ENCODE assay signal across 18 cellular contexts in the genomic region with DNA sequence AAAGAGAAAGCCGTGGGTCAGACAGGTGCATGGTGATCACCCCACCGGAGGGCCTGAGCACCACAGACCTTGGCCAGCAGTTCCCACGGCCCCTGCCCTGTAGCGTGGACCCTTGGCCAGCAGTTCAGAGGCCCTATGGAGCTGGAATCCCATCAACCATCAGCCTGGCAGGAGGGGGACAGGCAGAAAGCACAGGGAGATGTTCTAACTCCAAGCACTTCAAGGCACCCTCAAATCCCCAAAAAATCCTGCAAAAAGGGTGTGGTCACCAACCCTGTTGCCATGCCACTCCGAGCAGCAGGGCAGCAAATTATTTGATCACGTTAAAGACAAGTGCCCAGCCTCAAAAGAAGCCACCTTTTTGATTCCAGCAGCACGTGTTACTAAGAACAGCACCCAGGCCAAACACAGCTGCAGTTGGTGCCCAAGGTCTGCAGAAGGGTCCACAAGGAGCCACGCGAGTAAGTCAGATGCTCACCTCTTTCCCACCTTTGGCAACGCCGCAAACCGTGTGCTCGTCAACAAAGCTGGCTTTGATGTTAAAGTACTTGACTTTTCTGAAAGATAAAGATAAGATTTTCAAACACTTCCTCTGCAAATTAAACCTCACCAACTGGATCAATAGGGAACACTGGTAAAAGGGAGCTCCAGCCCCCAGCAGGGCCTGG. TPM values are rescaled to one million over a fixed set of nuclear protein-coding genes. Genes with fewer than 3 reads are reported as not detected.
A peak's percentile ranks its signal among the peaks of the same experiment; 100 is the strongest.
DNase-seq lines count a peak whose midpoint lies in the region; ATAC-seq, FAIRE-seq and TF ChIP-seq lines count a peak whose summit lies in the region.
"Had no signal": no experiment of that assay in that cellular context is flagged by ENCODE, and none has a peak within 500 bp of the region (broad histone marks: within the 10 kb centered on the region; RNA-seq: fewer than 3 reads in every experiment).

No MANE protein-coding gene starts in this region.

- H3K27ac ChIP-seq in K562 (ENCODE audit: extremely low read depth, low read depth, low read length): no peak overlapping the region
- H3K27ac ChIP-seq in body of pancreas: no peak overlapping the region

- peak overlapping the region in 1 of 2 experiments; percentile 43; a peak in 2 of 4 replicates for H3K9ac ChIP-seq in K562 (ENCODE audit: insufficient read depth in 1 of 2, low read depth in 2 of 2, low read length in 2 of 2)

- H3K79me2 ChIP-seq in K562 (ENCODE audit: control insufficient read depth, insufficient read depth, low read length): no peaks in the 10 kb centered on the region

- in situ Hi-C loops in K562 (cut with MboI): no loop called here

- CTCF ChIA-PET in K562 (lab: Yijun Ruan, JAX; ENCODE audit: low intra/inter-chr PET ratio) (no interaction called here), T-cell (lab: Charles Lee) (no interaction called here)

- no peak overlapping the region for H3K4me2 ChIP-seq in K562 (ENCODE audit: insufficient read depth, low read length)
- H3K4me2 ChIP-seq: GM23338 had no signal

- 73% methylated on average over 13 of the region's 13 CpGs for WGBS in K562 (ENCODE audit: insufficient coverage, low coverage, missing lambda C conversion rate)
- WGBS in body of pancreas, 2 donors: 85 to 89% methylated on average over 11 to 13 of the region's 13 CpGs

- H3K4me3 ChIP-seq in Jurkat, Clone E6-1 (ENCODE audit: low read length): no peak overlapping the region
- H3K4me3 ChIP-seq in K562: no peak overlapping the region
- no peak overlapping the region for H3K4me3 ChIP-seq in body of pancreas
- H3K4me3 ChIP-seq: GM23338 had no signal

- no peaks in the 10 kb centered on the region for H3K4me1 Mint-ChIP-seq in neural crest cell
- H3K4me1 Mint-ChIP-seq in T-cell: no peaks in the 10 kb centered on the region
- H3K4me1 Mint-ChIP-seq: CD4-positive, alpha-beta memory T cell; GM23338; H9 had no signal

- H3K4me1 ChIP-seq in K562 (replicated peaks in 1 of 2; ENCODE audit: control insufficient read depth in 2 of 2, insufficient read depth in 2 of 2, low read length in 2 of 2) (peaks cover 0 to 37% of the 10 kb centered on the region in 2 experiments; a peak in 4 of 5 replicates), body of pancreas (no peaks in the 10 kb centered on the region)
- H3K4me1 ChIP-seq: BE2C had no signal

- BruUV-seq in K562 (replicated peaks; lab: Mats Ljungman, UMichigan): no TSS peak

- POLR2A ChIA-PET in K562 (lab: Yijun Ruan, JAX) (interaction anchor here (0.5 to 1.4 kb wide), 7 partner anchors 11 to 196 kb away, joined by 3 to 7 read pairs (median 4); a partner anchor contains a TSS), T-cell (lab: Charles Lee) (interaction anchor here in 1 of 2 donors (0.6 kb wide), 1 partner anchor 15 kb away, joined by 5 read pairs; no protein-coding TSS in a partner anchor)

- H3K27ac Mint-ChIP-seq in neural crest cell (ENCODE audit: unreplicated experiment) (peak overlapping the region; percentile 84), T-cell (peak overlapping the region in 1 of 2 donors; percentile 2)
- H3K27ac Mint-ChIP-seq: CD4-positive, alpha-beta memory T cell; GM23338 had no signal

- no peak for TF ChIP-seq RAD21 in K562 (CRISPR knock-in tag; conservative IDR thresholded peaks at IDR 0.05 in 1 of 2, IDR thresholded peaks at IDR 0.05 in 1 of 2)

- no peak for FAIRE-seq in K562 (lab: Jason Lieb, UNC)
- FAIRE-seq: A204.1, HepG2 had no signal

- H3K9me3 ChIP-seq in K562 (replicated peaks; ENCODE audit: control insufficient read depth, insufficient read depth, low read depth, low read length) (no peaks in the 10 kb centered on the region), body of pancreas (no peaks in the 10 kb centered on the region)

- intact Hi-C loops in K562 (cut with micrococcal nuclease) (no loop called here), body of pancreas (cut with DNase I) (no loop called here)

- no peaks in the 10 kb centered on the region for H3K27me3 ChIP-seq in K562 (ENCODE audit: control insufficient read depth in 2 of 2, insufficient read depth in 2 of 2, low read length in 2 of 2)
- H3K27me3 ChIP-seq in body of pancreas: no peaks in the 10 kb centered on the region
- H3K27me3 ChIP-seq: BE2C had no signal

- H3K4me3 Mint-ChIP-seq in neural crest cell: no peak overlapping the region
- H3K4me3 Mint-ChIP-seq in T-cell: no peak overlapping the region
- H3K4me3 Mint-ChIP-seq: CD14-positive monocyte, GM23338, H9 had no signal

- H3K36me3 ChIP-seq in K562 (ENCODE audit: control insufficient read depth, insufficient read depth, low read length) (peaks cover 72% of the 10 kb centered on the region), body of pancreas (replicated peaks in 1 of 2; ENCODE audit: insufficient read depth in 1 of 2, low read depth in 2 of 2) (peaks cover 7 to 24% of the 10 kb centered on the region in 2 donors)

- TF ChIP-seq POLR2A in K562 (conservative IDR thresholded peaks at IDR 0.05) (no peak), body of pancreas (IDR thresholded peaks at IDR 0.05) (no peak)

- DNase-seq in Jurkat, Clone E6-1 (ENCODE audit: low read depth, low spot score): peak; percentile 80
- DNase-seq in K562 (ENCODE audit: extremely low read depth in 1 of 4, low spot score in 3 of 4) (no peak), neural crest cell (ENCODE audit: low read depth, low spot score) (no peak), HuH-7.5 (ENCODE audit: low spot score) (no peak), T-cell (no peak), DMS79 treated with DMSO at 0.1 percent for 48 hours (lab: John Stamatoyannopoulos, UW) (no peak), body of pancreas (no peak)
- DNase-seq: ACHN; BE2C; CD4-positive, alpha-beta memory T cell; DMS153; DMS79; GF-D8; H9 had no signal

- TF ChIP-seq CTCF in K562 (IDR thresholded peaks at IDR 0.05 in 2 of 3, conservative IDR thresholded peaks at IDR 0.05 in 1 of 3; ENCODE audit: insufficient read depth in 2 of 3, low read depth in 1 of 3, low read length in 3 of 3): no peak
- no peak for TF ChIP-seq CTCF in neural crest cell (conservative IDR thresholded peaks at IDR 0.05)
- TF ChIP-seq CTCF in body of pancreas (IDR thresholded peaks at IDR 0.05): no peak

- H3K9me3 Mint-ChIP-seq in neural crest cell: no peaks in the 10 kb centered on the region
- peaks cover 0 to 3% (median 0%) of the 10 kb centered on the region in 3 donors for H3K9me3 Mint-ChIP-seq in T-cell
- H3K9me3 Mint-ChIP-seq: GM23338 had no signal

- no peak overlapping the region for H2AFZ ChIP-seq in K562 (ENCODE audit: low read depth, low read length)
- H2AFZ ChIP-seq: GM23338 had no signal

- H3K9me1 ChIP-seq in K562 (ENCODE audit: control insufficient read depth, insufficient read depth, low read length): no peaks in the 10 kb centered on the region

- ATAC-seq in K562 (no peak), T-cell (replicated peaks in 1 of 4) (no peak), body of pancreas (no peak)
- ATAC-seq: GM23338, HepG2 had no signal

- H3K36me3 Mint-ChIP-seq in neural crest cell (ENCODE audit: low read depth) (peaks cover 14% of the 10 kb centered on the region), T-cell (peaks cover 37% of the 10 kb centered on the region)

- TF ChIP-seq EP300 in K562 (IDR thresholded peaks at IDR 0.05; ENCODE audit: low read length): no peak

- H4K20me1 ChIP-seq in K562 (replicated peaks; ENCODE audit: control insufficient read depth, insufficient read depth, low read length): no peaks in the 10 kb centered on the region

- no peaks in the 10 kb centered on the region for H3K27me3 Mint-ChIP-seq in neural crest cell (ENCODE audit: low read depth)
- no peaks in the 10 kb centered on the region for H3K27me3 Mint-ChIP-seq in T-cell
- H3K27me3 Mint-ChIP-seq: CD4-positive, alpha-beta memory T cell had no signal

RNA-seq across cellular contexts. Expression of a gene that starts 26.2 kb away (rescaled TPM):
- 117 TPM for polyA plus RNA-seq in Jurkat, Clone E6-1 (2012; ENCODE audit: insufficient read depth, insufficient read length)
- total RNA-seq in K562 (2011; cell fraction: chromatin; rRNA removed; ENCODE audit: low replicate concordance): 125 and 360 TPM in 2 replicates
- 500 and 649 TPM in 2 replicates for total RNA-seq in K562 (2011; cell fraction: nucleolus; rRNA removed)
- total RNA-seq in K562 (2011; cell fraction: nucleoplasm; rRNA removed): 301 and 358 TPM in 2 replicates
- total RNA-seq in K562 (2014; rRNA removed) (334 and 497 TPM in 2 replicates), K562 (2014; rRNA removed; fragmentation: Illumina TruSeq; extraction: Trizol) (29.4 and 46.3 TPM in 2 replicates), K562 (2015; rRNA removed; fragmentation: Illumina TruSeq; extraction: Trizol) (155 and 156 TPM in 2 replicates), K562 (2021) (348 and 351 TPM in 2 replicates), neural crest cell (70.9 and 86.4 TPM in 2 replicates), T-cell (10 to 100 TPM; 30.6 to 53.1 (median 50.5) TPM), body of pancreas (10 to 100 TPM; 85.6 to 98.2 TPM)
- polyA plus RNA-seq in K562 (2011; rRNA removed) (185 and 498 TPM in 2 replicates), K562 (2014; fragmentation: Illumina TruSeq; extraction: Trizol) (108 and 305 TPM in 2 replicates), K562 (2014; fragmentation: Nextera tagmentation; extraction: Ambion mirVana) (10 to 100 TPM; 12.5 to 39.6 TPM), K562 (2014; rRNA removed) (263 and 317 TPM in 2 replicates)
- 652 and 657 TPM in 2 replicates for polyA plus RNA-seq in K562 (2011; cell fraction: cytosol; rRNA removed)
- 321 and 432 TPM in 2 replicates for polyA plus RNA-seq in K562 (2011; cell fraction: nucleus; rRNA removed)
- polyA plus RNA-seq in K562 (2012): 279 and 699 TPM in 2 replicates
- polyA minus RNA-seq in K562 (2011; rRNA and poly(A)+ RNA removed): 92.9 and 123 TPM in 2 replicates
- polyA minus RNA-seq in K562 (2011; cell fraction: cytosol; rRNA and poly(A)+ RNA removed): 148 and 344 TPM in 2 replicates
- polyA minus RNA-seq in K562 (2011; cell fraction: nucleus; rRNA and poly(A)+ RNA removed): 63.8 and 154 TPM in 2 replicates

RNA-seq across cellular contexts. Expression of a gene that starts 26.2 kb away (rescaled TPM):
- 9.0 TPM for polyA plus RNA-seq in Jurkat, Clone E6-1 (2012; ENCODE audit: insufficient read depth, insufficient read length)
- 156 and 367 TPM in 2 replicates for total RNA-seq in K562 (2011; cell fraction: chromatin; rRNA removed; ENCODE audit: low replicate concordance)
- 176 and 216 TPM in 2 replicates for total RNA-seq in K562 (2011; cell fraction: nucleolus; rRNA removed)
- 160 and 165 TPM in 2 replicates for total RNA-seq in K562 (2011; cell fraction: nucleoplasm; rRNA removed)
- total RNA-seq in K562 (2014; rRNA removed) (49.4 and 60.7 TPM in 2 replicates), K562 (2014; rRNA removed; fragmentation: Illumina TruSeq; extraction: Trizol) (25.1 and 32.6 TPM in 2 replicates), K562 (2015; rRNA removed; fragmentation: Illumina TruSeq; extraction: Trizol) (45.9 and 50.4 TPM in 2 replicates), K562 (2021) (78.2 and 80.2 TPM in 2 replicates), neural crest cell (21.7 and 22.2 TPM in 2 replicates), T-cell (10 to 100 TPM; 26.5 to 47.4 (median 28.7) TPM), body of pancreas (10 to 100 TPM; 22.1 to 23.6 TPM)
- polyA plus RNA-seq in K562 (2011; rRNA removed) (50.2 and 93.6 TPM in 2 replicates), K562 (2014; fragmentation: Illumina TruSeq; extraction: Trizol) (45.0 and 66.1 TPM in 2 replicates), K562 (2014; fragmentation: Nextera tagmentation; extraction: Ambion mirVana) (1 to 10 TPM; 3.3 to 4.4 TPM), K562 (2014; rRNA removed) (52.5 and 57.0 TPM in 2 replicates)
- polyA plus RNA-seq in K562 (2011; cell fraction: cytosol; rRNA removed): 84.2 and 98.0 TPM in 2 replicates
- 148 and 181 TPM in 2 replicates for polyA plus RNA-seq in K562 (2011; cell fraction: nucleus; rRNA removed)
- 83.1 and 83.5 TPM in 2 replicates for polyA plus RNA-seq in K562 (2012)
- 44.4 and 47.5 TPM in 2 replicates for polyA minus RNA-seq in K562 (2011; rRNA and poly(A)+ RNA removed)
- 55.3 and 75.6 TPM in 2 replicates for polyA minus RNA-seq in K562 (2011; cell fraction: cytosol; rRNA and poly(A)+ RNA removed)
- polyA minus RNA-seq in K562 (2011; cell fraction: nucleus; rRNA and poly(A)+ RNA removed): 57.4 and 103 TPM in 2 replicates
